In the genomic region with DNA sequence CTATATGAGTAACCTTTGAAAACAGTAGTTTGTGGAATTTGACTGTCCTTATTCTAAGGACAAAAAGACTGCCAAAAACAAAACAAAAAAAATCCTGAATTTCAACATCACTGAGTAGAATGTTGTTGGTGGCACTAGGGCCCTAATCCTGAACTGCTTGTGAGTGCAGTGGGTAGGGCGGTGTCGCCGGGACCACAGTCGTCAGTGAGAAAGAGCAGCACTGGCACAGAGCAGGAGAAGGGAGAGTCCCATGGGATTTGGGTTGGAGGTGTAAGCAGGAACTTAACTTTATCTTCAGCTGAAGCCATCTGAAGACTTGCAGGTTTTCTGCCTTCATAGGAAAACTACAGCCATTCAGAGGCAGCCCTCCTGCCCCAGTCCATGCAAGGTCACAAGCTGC, we compare ENCODE assay signal across 26 cellular contexts. TPM values are rescaled to one million over a fixed set of nuclear protein-coding genes. Genes with fewer than 3 reads are reported as not detected.
DNase-seq lines count a peak whose midpoint lies in the region; ATAC-seq, FAIRE-seq and TF ChIP-seq lines count a peak whose summit lies in the region.
"Had no signal": no experiment of that assay in that cellular context is flagged by ENCODE, and none has a peak within 500 bp of the region (broad histone marks: within the 10 kb centered on the region; RNA-seq: fewer than 3 reads in every experiment).

No MANE protein-coding gene starts in this region.

- H3K4me3 ChIP-seq in breast epithelium, result no peak overlapping the region
- no peak overlapping the region for H3K4me3 ChIP-seq in heart right ventricle
- H3K4me3 ChIP-seq in Caco-2 (ENCODE audit: low read depth, low read length), result no peak overlapping the region
- H3K4me3 ChIP-seq: esophagus muscularis mucosa, left lung, SJSA1, transverse colon had no signal

- intact Hi-C loops in MCF 10A (cut with micrococcal nuclease), result no loop called here
- intact Hi-C loops in breast epithelium (cut with DNase I; ENCODE audit: low total_unique reads), result no loop called here
- intact Hi-C loops in heart right ventricle (cut with DNase I), result no loop called here
- intact Hi-C loops in Caco-2 (cut with micrococcal nuclease; ENCODE audit: unreplicated experiment), result loop anchor here (10.0 kb wide), 2 partner anchors 168 to 258 kb away; no protein-coding TSS in a partner anchor

- H3K9me3 Mint-ChIP-seq in MCF 10A (ENCODE audit: unreplicated experiment), result no peaks in the 10 kb centered on the region
- H3K9me3 Mint-ChIP-seq in WTC11, result no peaks in the 10 kb centered on the region
- no peaks in the 10 kb centered on the region for H3K9me3 Mint-ChIP-seq in stimulated activated naive CD8-positive, alpha-beta T cell treated with anti-CD3 and anti-CD28 coated beads, Interleukin-15, amount 100 ng/mL, for 72 hours
- H3K9me3 Mint-ChIP-seq in Caco-2 (ENCODE audit: unreplicated experiment), result no peaks in the 10 kb centered on the region
- H3K9me3 Mint-ChIP-seq: activated T-helper 2 cell treated with anti-CD3 and anti-CD28 coated beads, Interferon-gamma antibody, Interleukin-2, Interleukin-4, amounts not matched to agents 10 μg/mL and 5 μg/mL and 100 μg/mL, durations not matched to agents 14 hours and 24 hours and 36 hours; natural killer cell treated with Interleukin-12 subunit alpha and Interleukin-12 subunit beta and Interleukin-15 and Interleukin-18, amount 100 ng/mL, for 72 hours had no signal

- no peak for FAIRE-seq in GM12891 (lab: Jason Lieb, UNC)

- no peak for ATAC-seq in WTC11
- ATAC-seq in heart right ventricle, result peak in 4 of 8 donors; percentile 21 to 58 (median 38)
- ATAC-seq in stimulated activated naive CD8-positive, alpha-beta T cell treated with anti-CD3 and anti-CD28 coated beads, Interleukin-15, amount 100 ng/mL, for 72 hours, result no peak
- ATAC-seq: left lung; natural killer cell treated with Interleukin-12 subunit alpha and Interleukin-12 subunit beta and Interleukin-15 and Interleukin-18, amount 100 ng/mL, for 72 hours had no signal

- H3K9me3 ChIP-seq in breast epithelium (no peaks in the 10 kb centered on the region), heart right ventricle (no peaks in the 10 kb centered on the region), Caco-2 (no peaks in the 10 kb centered on the region)
- H3K9me3 ChIP-seq: esophagus muscularis mucosa, left lung, SJSA1, transverse colon had no signal

- H3K27ac ChIP-seq in breast epithelium (no peak overlapping the region), heart right ventricle (peak overlapping the region in 9 of 10 donors; percentile 33 to 88 (median 75))
- H3K27ac ChIP-seq: left lung, SJSA1 had no signal

- H3K4me3 Mint-ChIP-seq in MCF 10A (ENCODE audit: unreplicated experiment) (no peak overlapping the region), WTC11 (no peak overlapping the region), Caco-2 (ENCODE audit: unreplicated experiment) (no peak overlapping the region)
- H3K4me3 Mint-ChIP-seq in stimulated activated naive CD8-positive, alpha-beta T cell treated with anti-CD3 and anti-CD28 coated beads, Interleukin-15, amount 100 ng/mL, for 72 hours, result no peak overlapping the region
- H3K4me3 Mint-ChIP-seq: natural killer cell treated with Interleukin-12 subunit alpha and Interleukin-12 subunit beta and Interleukin-15 and Interleukin-18, amount 100 ng/mL, for 72 hours had no signal

- CTCF ChIA-PET in MCF 10A (lab: Yijun Ruan, JAX), result no interaction called here
- CTCF ChIA-PET in WTC11 (lab: Charles Lee), result no interaction called here
- CTCF ChIA-PET in Caco-2 (lab: Charles Lee), result no interaction called here

- peaks cover 0 to 11% of the 10 kb centered on the region in 2 donors for H3K4me1 ChIP-seq in breast epithelium
- H3K4me1 ChIP-seq in heart right ventricle, result peaks cover 8 to 71% (median 59%) of the 10 kb centered on the region in 9 donors
- peaks cover 4% of the 10 kb centered on the region; the same call in 1 of the 2 replicates for H3K4me1 ChIP-seq in Caco-2

- peaks cover 45% of the 10 kb centered on the region for H3K4me1 Mint-ChIP-seq in MCF 10A (ENCODE audit: insufficient read depth, unreplicated experiment)
- H3K4me1 Mint-ChIP-seq in WTC11, result peaks cover 24% of the 10 kb centered on the region
- peaks cover 59% of the 10 kb centered on the region for H3K4me1 Mint-ChIP-seq in stimulated activated naive CD8-positive, alpha-beta T cell treated with anti-CD3 and anti-CD28 coated beads, Interleukin-15, amount 100 ng/mL, for 72 hours
- peaks cover 25% of the 10 kb centered on the region for H3K4me1 Mint-ChIP-seq in Caco-2 (ENCODE audit: low read depth, unreplicated experiment)

- no peaks in the 10 kb centered on the region for H3K36me3 ChIP-seq in breast epithelium
- peaks cover 0 to 48% (median 20%) of the 10 kb centered on the region in 9 donors for H3K36me3 ChIP-seq in heart right ventricle
- H3K36me3 ChIP-seq in Caco-2 (ENCODE audit: control insufficient read depth, insufficient read depth, low read length), result 0 out of 2 replicates have a peak, but pooled peaks cover 3% of the 10 kb centered on the region

- WGBS in heart right ventricle, 2 donors, result 52 to 63% methylated on average over 4 of the region's 4 CpGs

- H3K27me3 ChIP-seq in breast epithelium (no peaks in the 10 kb centered on the region), heart right ventricle (no peaks in the 10 kb centered on the region), Caco-2 (replicated peaks; ENCODE audit: control insufficient read depth, insufficient read depth, low read length) (no peaks in the 10 kb centered on the region)
- H3K27me3 ChIP-seq: esophagus muscularis mucosa, left lung, SJSA1, transverse colon had no signal

- no peak for DNase-seq in MCF 10A (ENCODE audit: unreplicated experiment)
- DNase-seq in breast epithelium (ENCODE audit: low spot score in 2 of 2), result no peak
- DNase-seq in WTC11 (ENCODE audit: low spot score), result no peak
- DNase-seq in heart right ventricle, result no peak
- DNase-seq in stimulated activated naive CD8-positive, alpha-beta T cell treated with anti-CD3 and anti-CD28 coated beads, Interleukin-15, amount 100 ng/mL, for 72 hours, result no peak
- DNase-seq in Caco-2, result no peak
- DNase-seq in NCI-H1105 treated with DMSO at 0.1 percent for 48 hours (lab: John Stamatoyannopoulos, UW), result no peak
- DNase-seq in GM12891 (ENCODE audit: insufficient read length, low spot score), result no peak
- DNase-seq: amygdala; DND-41; effector CD4-positive, alpha-beta T cell; HCEC 1CT; KBM-7; midbrain; NCI-H1694 treated with DMSO at 0.1 percent for 48 hours; posterior cingulate gyrus; stimulated activated CD4-positive, alpha-beta T cell treated with anti-CD3 and anti-CD28 coated beads, Interleukin-1b, Interleukin-23, amount 100 ng/mL, for 48 hours; stimulated activated naive CD4-positive, alpha-beta T cell; transverse colon had no signal

- BruUV-seq in MCF 10A (replicated peaks; lab: Mats Ljungman, UMichigan), result no TSS peak
- BruUV-seq in Caco-2 (replicated peaks; lab: Mats Ljungman, UMichigan), result no TSS peak

- no peaks in the 10 kb centered on the region for H3K27me3 Mint-ChIP-seq in MCF 10A (ENCODE audit: insufficient read depth, unreplicated experiment)
- H3K27me3 Mint-ChIP-seq in WTC11 (ENCODE audit: low read depth), result no peaks in the 10 kb centered on the region
- no peaks in the 10 kb centered on the region for H3K27me3 Mint-ChIP-seq in stimulated activated naive CD8-positive, alpha-beta T cell treated with anti-CD3 and anti-CD28 coated beads, Interleukin-15, amount 100 ng/mL, for 72 hours
- H3K27me3 Mint-ChIP-seq in Caco-2 (ENCODE audit: insufficient read depth, unreplicated experiment), result no peaks in the 10 kb centered on the region
- H3K27me3 Mint-ChIP-seq: natural killer cell treated with Interleukin-12 subunit alpha and Interleukin-12 subunit beta and Interleukin-15 and Interleukin-18, amount 100 ng/mL, for 72 hours had no signal

- TF ChIP-seq POLR2A in breast epithelium (IDR thresholded peaks at IDR 0.05) (no peak), GM12891 (IDR thresholded peaks at IDR 0.05; ENCODE audit: low read depth, low read length) (no peak)

- POLR2A ChIA-PET in MCF 10A (lab: Yijun Ruan, JAX), result no interaction called here
- POLR2A ChIA-PET in WTC11 (lab: Charles Lee), result no interaction called here
- POLR2A ChIA-PET in Caco-2 (lab: Charles Lee), result no interaction called here

- TF ChIP-seq CTCF in MCF 10A (IDR thresholded peaks at IDR 0.05; ENCODE audit: unreplicated experiment) (no peak), breast epithelium (IDR thresholded peaks at IDR 0.05) (no peak), WTC11 (IDR thresholded peaks at IDR 0.05) (no peak), heart right ventricle (IDR thresholded peaks at IDR 0.05) (no peak), Caco-2 (IDR thresholded peaks at IDR 0.05; ENCODE audit: insufficient read depth in 1 of 2, low read depth in 1 of 2, low read length in 1 of 2, severe bottlenecking in 1 of 2, unreplicated experiment in 1 of 2) (no peak)

- H3K27ac Mint-ChIP-seq in MCF 10A (ENCODE audit: low read depth, unreplicated experiment) (peak overlapping the region; percentile 50), WTC11 (peak overlapping the region; percentile 74; the same call in 1 of the 2 replicates), Caco-2 (ENCODE audit: unreplicated experiment) (no peak overlapping the region)
- H3K27ac Mint-ChIP-seq in stimulated activated naive CD8-positive, alpha-beta T cell treated with anti-CD3 and anti-CD28 coated beads, Interleukin-15, amount 100 ng/mL, for 72 hours, result peak overlapping the region; percentile 12 to 64
- H3K27ac Mint-ChIP-seq: activated T-helper 2 cell treated with anti-CD3 and anti-CD28 coated beads, Interferon-gamma antibody, Interleukin-2, Interleukin-4, amounts not matched to agents 10 μg/mL and 5 μg/mL and 100 μg/mL, durations not matched to agents 14 hours and 24 hours and 36 hours had no signal

- peaks cover 27% of the 10 kb centered on the region for H3K36me3 Mint-ChIP-seq in MCF 10A (ENCODE audit: insufficient read depth, unreplicated experiment)
- H3K36me3 Mint-ChIP-seq in WTC11, result peaks cover 41% of the 10 kb centered on the region
- peaks cover 60% of the 10 kb centered on the region for H3K36me3 Mint-ChIP-seq in Caco-2 (ENCODE audit: insufficient read depth, unreplicated experiment)

RNA-seq across cellular contexts. Expression of gene PCID2, which starts 5.6 kb away (rescaled TPM):
- total RNA-seq in MCF 10A (2022) (60.7 and 63.4 TPM in 2 replicates), breast epithelium (10 to 100 TPM; 50.2 to 79.2 (median 76.7) TPM), WTC11 (2021) (64.9 to 69.4 TPM (median 68.5 TPM) in 3 replicates), heart right ventricle (10 to 100 TPM; 42.3 to 74.0 (median 47.3) TPM), Caco-2 (2022) (79.5 and 81.5 TPM in 2 replicates)
- 10 to 100 TPM; 38.9 to 60.1 TPM for polyA plus RNA-seq in heart right ventricle
- 33.9 TPM for polyA plus RNA-seq in GM12891 (2012; ENCODE audit: low read depth, missing spikeins)

RNA-seq across cellular contexts. Expression of gene CUL4A, which starts 6.5 kb away (rescaled TPM):
- 74.7 and 85.9 TPM in 2 replicates for total RNA-seq in MCF 10A (2022)
- total RNA-seq in breast epithelium, result 100 to 1,000 TPM; 108 to 145 (median 142) TPM
- total RNA-seq in WTC11 (2021), result 97.4 to 100 TPM (median 99.9 TPM) in 3 replicates
- 100 to 1,000 TPM in 9 of 10 donors, 10 to 100 TPM in 1; 84.7 to 141 (median 112) TPM for total RNA-seq in heart right ventricle
- polyA plus RNA-seq in heart right ventricle, result 10 to 100 TPM; 35.8 to 46.1 TPM
- total RNA-seq in Caco-2 (2022), result 123 and 125 TPM in 2 replicates
- polyA plus RNA-seq in GM12891 (2012; ENCODE audit: low read depth, missing spikeins), result 30.9 TPM

RNA-seq across cellular contexts. Expression of gene PROZ, which starts 44.5 kb away (rescaled TPM):
- total RNA-seq in MCF 10A (2022), result not detected in 2 replicates
- not detected for total RNA-seq in breast epithelium
- total RNA-seq in WTC11 (2021), result not detected in 3 replicates
- under 1 TPM in 1 of 10 donors, not detected in 9; 0.20 TPM for total RNA-seq in heart right ventricle
- under 1 TPM in 1 of 2 donors, not detected in 1; 0.03 TPM for polyA plus RNA-seq in heart right ventricle
- total RNA-seq in Caco-2 (2022), result not detected in 2 replicates
- polyA plus RNA-seq in GM12891 (2012; ENCODE audit: low read depth, missing spikeins), result 0.05 TPM
- total RNA-seq: activated CD8-positive, alpha-beta memory T cell treated with anti-CD3 and anti-CD28 coated beads for 36 hours; activated T-helper 2 cell treated with anti-CD3 and anti-CD28 coated beads, Interferon-gamma antibody, Interleukin-2, Interleukin-4, amounts not matched to agents 10 μg/mL and 5 μg/mL and 100 μg/mL, durations not matched to agents 14 hours and 24 hours and 36 hours; esophagus muscularis mucosa; left lung; natural killer cell treated with Interleukin-12 subunit alpha and Interleukin-12 subunit beta and Interleukin-15 and Interleukin-18, amount 100 ng/mL, for 72 hours; SJSA1; skeletal muscle tissue; transverse colon had no signal

Comparison
In these comparisons a context has a peak if more than half of its experiments do, and no peak if none do; other contexts are left out.
1. H3K27ac ChIP-seq: peak in heart right ventricle (9 of 10); none in breast epithelium (0 of 2).